19 cellular contexts compared by ENCODE assay signal in the genomic region with DNA sequence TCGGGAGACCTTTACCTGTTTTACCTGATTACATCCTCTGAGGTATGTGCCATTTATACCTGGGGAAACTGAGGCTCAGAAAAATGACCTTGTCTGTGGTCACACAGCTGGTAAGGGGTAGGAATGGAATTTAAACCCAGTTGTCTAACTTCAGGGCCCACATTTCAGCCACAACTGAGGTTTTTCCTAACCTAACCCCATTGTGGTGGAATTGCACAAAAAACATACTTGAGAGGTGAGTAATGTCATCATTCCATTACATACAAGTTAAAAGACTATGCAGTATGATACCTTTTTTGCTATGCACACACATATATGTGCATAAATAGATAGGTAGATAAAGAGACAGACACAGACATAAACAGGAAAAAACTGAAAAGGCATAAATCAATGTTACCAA. TPM values are rescaled to one million over a fixed set of nuclear protein-coding genes. Genes with fewer than 3 reads are reported as not detected.
DNase-seq lines count a peak whose midpoint lies in the region; ATAC-seq and TF ChIP-seq lines count a peak whose summit lies in the region.
"Had no signal": no experiment of that assay in that cellular context is flagged by ENCODE, and none has a peak within 500 bp of the region (broad histone marks: within the 10 kb centered on the region; RNA-seq: fewer than 3 reads in every experiment).

No MANE protein-coding gene starts in this region.

- H3K27ac ChIP-seq in sigmoid colon: peak overlapping the region in 3 of 4 donors; percentile 41 to 67 (median 47)
- H3K27ac ChIP-seq: gastrocnemius medialis, psoas muscle had no signal

- TF ChIP-seq POLR2A in sigmoid colon (IDR thresholded peaks at IDR 0.05): no peak

- H3K9me3 ChIP-seq in sigmoid colon: no peaks in the 10 kb centered on the region
- H3K9me3 ChIP-seq: gastrocnemius medialis, psoas muscle had no signal

- H3K4me3 ChIP-seq in fibroblast of mammary gland (ENCODE audit: control insufficient read depth, low read depth, low read length): no peak overlapping the region
- H3K4me3 ChIP-seq in sigmoid colon: no peak overlapping the region
- H3K4me3 ChIP-seq: coronary artery, gastrocnemius medialis, K562, psoas muscle had no signal

- H3K36me3 ChIP-seq in sigmoid colon: no peaks in the 10 kb centered on the region
- H3K36me3 ChIP-seq: gastrocnemius medialis had no signal

- H3K27me3 ChIP-seq in sigmoid colon: no peaks in the 10 kb centered on the region
- H3K27me3 ChIP-seq: gastrocnemius medialis had no signal

- DNase-seq in EH (ENCODE audit: low read depth) (peak; percentile 79), fibroblast of mammary gland (ENCODE audit: low read depth) (peak; percentile 77), sigmoid colon (no peak)
- no peak for DNase-seq in activated CD8-positive, alpha-beta memory T cell treated with anti-CD3 and anti-CD28 coated beads for 24 hours
- DNase-seq: activated naive CD4-positive, alpha-beta T cell treated with anti-CD3 and anti-CD28 coated beads, Interleukin-2, amount 50 U/mL, for 16 hours; gastrocnemius medialis; NCI-H1436 treated with DMSO at 0.1 percent for 48 hours; NCI-H524 treated with DMSO at 0.1 percent for 48 hours; psoas muscle; Right ventricle myocardium superior; stimulated activated CD4-positive, alpha-beta T cell treated with anti-CD3 and anti-CD28 coated beads, Interleukin-4, amount 100 ng/mL, for 1 hour had no signal

- no peak for TF ChIP-seq CTCF in fibroblast of mammary gland (conservative IDR thresholded peaks at IDR 0.05; ENCODE audit: control insufficient read depth, insufficient read depth, low read depth, low read length)
- TF ChIP-seq CTCF in sigmoid colon (IDR thresholded peaks at IDR 0.05): no peak

- H3K4me1 ChIP-seq in sigmoid colon: peaks cover 0 to 33% (median 19%) of the 10 kb centered on the region in 4 donors
- H3K4me1 ChIP-seq: psoas muscle had no signal

- whole genome bisulfite sequencing in sigmoid colon, 2 donors: 64 to 75% methylated on average over 1 of the region's 1 CpG

- TF ChIP-seq EP300 in sigmoid colon (IDR thresholded peaks at IDR 0.05): no peak

- intact Hi-C loops in sigmoid colon (cut with DNase I): no loop called here

- ATAC-seq in SK-N-SH treated with all-trans-retinoic acid at 6 μM for 48 hours (peak; percentile 32; the same call in 1 of the 3 replicates), GM21367 (IDR thresholded peaks at IDR 0.05; ENCODE audit: unreplicated experiment) (no peak), esophagus mucosa (no peak), GM21381 (IDR thresholded peaks at IDR 0.05; ENCODE audit: unreplicated experiment) (no peak)
- ATAC-seq: gastrocnemius medialis; K562; psoas muscle; stimulated activated memory B cell treated with anti-CD40 and anti-IgM and Interleukin-4, amounts not matched to agents 10 μg/mL and 1 μg/mL and 100 μg/mL, for 72 hours had no signal

TF ChIP-seq in SK-N-SH treated with all-trans-retinoic acid at 6 μM for 48 hours, 23 proteins besides CTCF, POLR2A, EP300 and RAD21:
- TF ChIP-seq, protein P1, sequence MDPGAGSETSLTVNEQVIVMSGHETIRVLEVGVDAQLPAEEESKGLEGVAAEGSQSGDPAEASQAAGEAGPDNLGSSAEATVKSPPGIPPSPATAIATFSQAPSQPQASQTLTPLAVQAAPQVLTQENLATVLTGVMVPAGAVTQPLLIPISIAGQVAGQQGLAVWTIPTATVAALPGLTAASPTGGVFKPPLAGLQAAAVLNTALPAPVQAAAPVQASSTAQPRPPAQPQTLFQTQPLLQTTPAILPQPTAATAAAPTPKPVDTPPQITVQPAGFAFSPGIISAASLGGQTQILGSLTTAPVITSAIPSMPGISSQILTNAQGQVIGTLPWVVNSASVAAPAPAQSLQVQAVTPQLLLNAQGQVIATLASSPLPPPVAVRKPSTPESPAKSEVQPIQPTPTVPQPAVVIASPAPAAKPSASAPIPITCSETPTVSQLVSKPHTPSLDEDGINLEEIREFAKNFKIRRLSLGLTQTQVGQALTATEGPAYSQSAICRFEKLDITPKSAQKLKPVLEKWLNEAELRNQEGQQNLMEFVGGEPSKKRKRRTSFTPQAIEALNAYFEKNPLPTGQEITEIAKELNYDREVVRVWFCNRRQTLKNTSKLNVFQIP (CRISPR knock-in tag; IDR thresholded peaks at IDR 0.05; ENCODE audit: borderline replicate concordance, low read depth): no peak
- TF ChIP-seq RARB (CRISPR knock-in tag; IDR thresholded peaks at IDR 0.05): no peak
- TF ChIP-seq ZFP30 (CRISPR knock-in tag; IDR thresholded peaks at IDR 0.05): no peak
- TF ChIP-seq, protein P2, sequence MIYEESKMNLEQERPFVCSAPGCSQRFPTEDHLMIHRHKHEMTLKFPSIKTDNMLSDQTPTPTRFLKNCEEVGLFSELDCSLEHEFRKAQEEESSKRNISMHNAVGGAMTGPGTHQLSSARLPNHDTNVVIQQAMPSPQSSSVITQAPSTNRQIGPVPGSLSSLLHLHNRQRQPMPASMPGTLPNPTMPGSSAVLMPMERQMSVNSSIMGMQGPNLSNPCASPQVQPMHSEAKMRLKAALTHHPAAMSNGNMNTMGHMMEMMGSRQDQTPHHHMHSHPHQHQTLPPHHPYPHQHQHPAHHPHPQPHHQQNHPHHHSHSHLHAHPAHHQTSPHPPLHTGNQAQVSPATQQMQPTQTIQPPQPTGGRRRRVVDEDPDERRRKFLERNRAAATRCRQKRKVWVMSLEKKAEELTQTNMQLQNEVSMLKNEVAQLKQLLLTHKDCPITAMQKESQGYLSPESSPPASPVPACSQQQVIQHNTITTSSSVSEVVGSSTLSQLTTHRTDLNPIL (CRISPR knock-in tag; IDR thresholded peaks at IDR 0.05; ENCODE audit: low read depth): no peak
- TF ChIP-seq ZNF565 (CRISPR knock-in tag; conservative IDR thresholded peaks at IDR 0.05; ENCODE audit: low read depth): no peak
- TF ChIP-seq BACH2 (CRISPR knock-in tag; IDR thresholded peaks at IDR 0.05; ENCODE audit: borderline replicate concordance): no peak
- TF ChIP-seq, protein P3, sequence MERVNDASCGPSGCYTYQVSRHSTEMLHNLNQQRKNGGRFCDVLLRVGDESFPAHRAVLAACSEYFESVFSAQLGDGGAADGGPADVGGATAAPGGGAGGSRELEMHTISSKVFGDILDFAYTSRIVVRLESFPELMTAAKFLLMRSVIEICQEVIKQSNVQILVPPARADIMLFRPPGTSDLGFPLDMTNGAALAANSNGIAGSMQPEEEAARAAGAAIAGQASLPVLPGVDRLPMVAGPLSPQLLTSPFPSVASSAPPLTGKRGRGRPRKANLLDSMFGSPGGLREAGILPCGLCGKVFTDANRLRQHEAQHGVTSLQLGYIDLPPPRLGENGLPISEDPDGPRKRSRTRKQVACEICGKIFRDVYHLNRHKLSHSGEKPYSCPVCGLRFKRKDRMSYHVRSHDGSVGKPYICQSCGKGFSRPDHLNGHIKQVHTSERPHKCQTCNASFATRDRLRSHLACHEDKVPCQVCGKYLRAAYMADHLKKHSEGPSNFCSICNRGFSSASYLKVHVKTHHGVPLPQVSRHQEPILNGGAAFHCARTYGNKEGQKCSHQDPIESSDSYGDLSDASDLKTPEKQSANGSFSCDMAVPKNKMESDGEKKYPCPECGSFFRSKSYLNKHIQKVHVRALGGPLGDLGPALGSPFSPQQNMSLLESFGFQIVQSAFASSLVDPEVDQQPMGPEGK (CRISPR knock-in tag; IDR thresholded peaks at IDR 0.05; ENCODE audit: borderline replicate concordance): no peak
- TF ChIP-seq GLIS3 (CRISPR knock-in tag; IDR thresholded peaks at IDR 0.05): no peak
- TF ChIP-seq ARNTL (CRISPR knock-in tag; IDR thresholded peaks at IDR 0.05; ENCODE audit: borderline replicate concordance, low read depth): no peak
- no peak for TF ChIP-seq PPARA (CRISPR knock-in tag; IDR thresholded peaks at IDR 0.05; ENCODE audit: borderline replicate concordance)
- no peak for TF ChIP-seq ZNF70 (CRISPR knock-in tag; IDR thresholded peaks at IDR 0.05)
- TF ChIP-seq ZNF8 (CRISPR knock-in tag; IDR thresholded peaks at IDR 0.05): no peak
- TF ChIP-seq ISL1 (CRISPR knock-in tag; IDR thresholded peaks at IDR 0.05): no peak
- TF ChIP-seq OSR1 (CRISPR knock-in tag; IDR thresholded peaks at IDR 0.05): no peak

RNA-seq across cellular contexts. Expression of a gene that starts 14.1 kb away (rescaled TPM):
- 1 to 10 TPM; 2.0 to 5.4 (median 3.8) TPM for total RNA-seq in sigmoid colon
- polyA plus RNA-seq in sigmoid colon: 1 to 10 TPM in 2 of 3 donors, under 1 TPM in 1; 0.60 to 1.8 (median 1.1) TPM
- total RNA-seq in esophagus mucosa: 0.88 TPM
- total RNA-seq: K562 had no signal
- polyA plus RNA-seq: CD14-positive monocyte, K562 had no signal

Comparison
In these comparisons a context has a peak if more than half of its experiments do, and no peak if none do; other contexts are left out.
1. DNase-seq: peak in EH (single experiment) and fibroblast of mammary gland (single experiment); none in sigmoid colon (single experiment) and activated CD8-positive, alpha-beta memory T cell treated with anti-CD3 and anti-CD28 coated beads for 24 hours (single experiment).